Comparison of ENCODE assay signal across 22 cellular contexts in genomic region chr11:95495722-95496121, GRCh38.
A peak's percentile ranks its signal among the peaks of the same experiment; 100 is the strongest.
DNase-seq lines count a peak whose midpoint lies in the region; ATAC-seq and TF ChIP-seq lines count a peak whose summit lies in the region.
"Had no signal": no experiment of that assay in that cellular context is flagged by ENCODE, and none has a peak within 500 bp of the region (broad histone marks: within the 10 kb centered on the region; RNA-seq: fewer than 3 reads in every experiment).

No MANE protein-coding gene starts in this region.

- H3K36me3 ChIP-seq in endodermal cell (ENCODE audit: control insufficient read depth, insufficient read depth, low read length) (no peaks in the 10 kb centered on the region), uterus (no peaks in the 10 kb centered on the region)
- H3K36me3 ChIP-seq: SJSA1 had no signal

- no peak for DNase-seq in activated T-cell treated with anti-CD3 and anti-CD28 coated beads, Interleukin-2, amount 50 U/mL, for 72 hours
- no peak for DNase-seq in activated T-cell treated with anti-CD3 and anti-CD28 coated beads, Interleukin-2, amount 50 U/mL, for 1 hour
- DNase-seq in endodermal cell (no peak), nephron progenitor cell (no peak), uterus (no peak), hypothalamus (lab: John Stamatoyannopoulos, UW) (no peak), HT-29 (ENCODE audit: low spot score) (no peak)
- DNase-seq: 8988T, ACHN, Karpas-422, NCI-H1092, NCI-H1417 treated with DMSO at 0.1 percent for 48 hours, NCI-H1694 treated with DMSO at 0.1 percent for 48 hours, NCI-H2081, NCI-H2227 treated with DMSO at 0.1 percent for 48 hours, NCI-H526 treated with DMSO at 0.1 percent for 48 hours, Right ventricle myocardium superior, RPMI8226 had no signal

- H3K27me3 Mint-ChIP-seq in activated T-cell treated with anti-CD3 and anti-CD28 coated beads, Interleukin-2, amount 50 U/mL, for 72 hours (ENCODE audit: low read depth) = peaks cover 6% of the 10 kb centered on the region
- H3K27me3 Mint-ChIP-seq in endodermal cell (ENCODE audit: insufficient read depth) = peaks cover 1% of the 10 kb centered on the region
- no peaks in the 10 kb centered on the region for H3K27me3 Mint-ChIP-seq in nephron progenitor cell (ENCODE audit: low read depth, poor library complexity)
- H3K27me3 Mint-ChIP-seq in stimulated activated memory B cell treated with anti-CD40 and anti-IgM and Interleukin-4, amounts not matched to agents 10 μg/mL and 1 μg/mL and 100 μg/mL, for 72 hours = no peaks in the 10 kb centered on the region

- no peak for TF ChIP-seq POLR2A in uterus (IDR thresholded peaks at IDR 0.05)

- no peaks in the 10 kb centered on the region for H3K4me1 Mint-ChIP-seq in activated T-cell treated with anti-CD3 and anti-CD28 coated beads, Interleukin-2, amount 50 U/mL, for 72 hours (ENCODE audit: low read depth)
- peaks cover 34% of the 10 kb centered on the region for H3K4me1 Mint-ChIP-seq in endodermal cell
- peaks cover 35% of the 10 kb centered on the region for H3K4me1 Mint-ChIP-seq in nephron progenitor cell
- H3K4me1 Mint-ChIP-seq in stimulated activated memory B cell treated with anti-CD40 and anti-IgM and Interleukin-4, amounts not matched to agents 10 μg/mL and 1 μg/mL and 100 μg/mL, for 72 hours = peaks cover 5% of the 10 kb centered on the region

- WGBS in endodermal cell (ENCODE audit: insufficient coverage in 1 of 2, insufficient read length in 1 of 2), 2 experiments = 91 to 100% methylated on average over 1 to 3 of the region's 3 CpGs

- H3K9ac ChIP-seq in endodermal cell (ENCODE audit: extremely low read depth, low read length, poor library complexity, severe bottlenecking) = no peak overlapping the region

- H3K4me3 ChIP-seq in endodermal cell (ENCODE audit: low read length) (no peak overlapping the region), uterus (no peak overlapping the region)
- H3K4me3 ChIP-seq: SJSA1 had no signal

- no peak for ATAC-seq in activated T-cell treated with anti-CD3 and anti-CD28 coated beads, Interleukin-2, amount 50 U/mL, for 72 hours (replicated peaks in 1 of 2)
- ATAC-seq in stimulated activated memory B cell treated with anti-CD40 and anti-IgM and Interleukin-4, amounts not matched to agents 10 μg/mL and 1 μg/mL and 100 μg/mL, for 72 hours = no peak
- ATAC-seq: HCT116, HepG2 had no signal

- peaks cover under 1% of the 10 kb centered on the region for H3K9me3 ChIP-seq in endodermal cell (ENCODE audit: control insufficient read depth, low read length)
- H3K9me3 ChIP-seq in uterus = no peaks in the 10 kb centered on the region
- H3K9me3 ChIP-seq: SJSA1 had no signal

- intact Hi-C loops in uterus (cut with DNase I; ENCODE audit: low total_unique reads) = no loop called here

- peaks cover 1% of the 10 kb centered on the region in 2 donors for H3K36me3 Mint-ChIP-seq in activated T-cell treated with anti-CD3 and anti-CD28 coated beads, Interleukin-2, amount 50 U/mL, for 72 hours (ENCODE audit: insufficient read depth in 2 of 2)
- H3K36me3 Mint-ChIP-seq in endodermal cell (ENCODE audit: low read depth) (no peaks in the 10 kb centered on the region), nephron progenitor cell (ENCODE audit: low read depth) (peaks cover 9% of the 10 kb centered on the region)
- no peaks in the 10 kb centered on the region for H3K36me3 Mint-ChIP-seq in stimulated activated memory B cell treated with anti-CD40 and anti-IgM and Interleukin-4, amounts not matched to agents 10 μg/mL and 1 μg/mL and 100 μg/mL, for 72 hours

- peak overlapping the region; percentile 22 for H3K27ac Mint-ChIP-seq in activated T-cell treated with anti-CD3 and anti-CD28 coated beads, Interleukin-2, amount 50 U/mL, for 72 hours
- H3K27ac Mint-ChIP-seq in endodermal cell (peak overlapping the region; percentile 57), nephron progenitor cell (peak overlapping the region; percentile 84)
- H3K27ac Mint-ChIP-seq in stimulated activated memory B cell treated with anti-CD40 and anti-IgM and Interleukin-4, amounts not matched to agents 10 μg/mL and 1 μg/mL and 100 μg/mL, for 72 hours = no peak overlapping the region

- H3K27ac ChIP-seq in endodermal cell (ENCODE audit: low read depth, low read length) = no peak overlapping the region
- H3K27ac ChIP-seq in uterus = peak overlapping the region; percentile 0 to 17
- H3K27ac ChIP-seq: SJSA1 had no signal

- H3K27me3 ChIP-seq in endodermal cell (ENCODE audit: control insufficient read depth, insufficient read depth, low read length, poor library complexity, severe bottlenecking) (no peaks in the 10 kb centered on the region), uterus (no peaks in the 10 kb centered on the region)
- H3K27me3 ChIP-seq: SJSA1 had no signal

- H3K4me1 ChIP-seq in endodermal cell (ENCODE audit: control insufficient read depth, insufficient read depth, low read length) (peaks cover 10% of the 10 kb centered on the region), uterus (peaks cover 0 to 7% of the 10 kb centered on the region in 2 donors)

- H3K4me3 Mint-ChIP-seq in activated T-cell treated with anti-CD3 and anti-CD28 coated beads, Interleukin-2, amount 50 U/mL, for 72 hours = no peak overlapping the region
- no peak overlapping the region for H3K4me3 Mint-ChIP-seq in endodermal cell
- H3K4me3 Mint-ChIP-seq in nephron progenitor cell = no peak overlapping the region
- H3K4me3 Mint-ChIP-seq in stimulated activated memory B cell treated with anti-CD40 and anti-IgM and Interleukin-4, amounts not matched to agents 10 μg/mL and 1 μg/mL and 100 μg/mL, for 72 hours = no peak overlapping the region

- TF ChIP-seq CTCF in endodermal cell (conservative IDR thresholded peaks at IDR 0.05) (no peak), nephron progenitor cell (IDR thresholded peaks at IDR 0.05) (no peak), uterus (IDR thresholded peaks at IDR 0.05) (no peak)

- H3K9me3 Mint-ChIP-seq in activated T-cell treated with anti-CD3 and anti-CD28 coated beads, Interleukin-2, amount 50 U/mL, for 72 hours = peaks cover 1 to 4% of the 10 kb centered on the region in 2 donors
- H3K9me3 Mint-ChIP-seq in endodermal cell = peaks cover 2% of the 10 kb centered on the region
- peaks cover 29% of the 10 kb centered on the region for H3K9me3 Mint-ChIP-seq in nephron progenitor cell
- no peaks in the 10 kb centered on the region for H3K9me3 Mint-ChIP-seq in stimulated activated memory B cell treated with anti-CD40 and anti-IgM and Interleukin-4, amounts not matched to agents 10 μg/mL and 1 μg/mL and 100 μg/mL, for 72 hours
